ENCODE assay signal across 8 cellular contexts in the genomic region with DNA sequence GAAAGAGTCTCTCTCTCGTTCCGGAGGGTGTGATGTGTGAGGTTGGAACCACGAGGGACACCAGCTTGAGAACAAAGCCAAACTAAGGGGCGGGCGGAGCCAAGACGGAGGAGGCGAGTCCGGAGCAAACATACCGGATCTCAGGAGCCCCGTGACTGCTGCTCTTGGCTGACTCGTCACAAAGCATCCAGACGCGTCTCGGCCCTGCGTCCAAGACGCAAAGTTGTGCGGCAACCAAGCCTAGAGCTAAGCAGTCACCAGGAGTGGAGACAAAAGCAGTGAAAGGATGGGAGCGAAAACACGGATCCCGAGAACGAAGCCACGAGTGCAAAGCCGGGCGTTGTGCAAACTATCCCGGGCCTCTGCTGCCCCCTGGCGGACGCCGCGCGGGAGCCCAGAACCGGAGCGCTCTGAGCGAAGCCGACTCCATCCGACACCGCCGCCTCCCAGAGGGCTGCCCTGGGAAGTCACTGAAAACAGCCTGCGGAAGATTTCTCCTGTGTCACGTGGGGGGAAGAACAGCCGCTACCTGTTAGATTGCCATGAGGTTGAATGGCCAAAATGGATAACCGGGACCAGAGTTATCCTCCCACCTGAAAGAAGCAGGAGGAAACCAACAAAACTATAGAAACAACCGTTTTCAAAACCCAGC. TPM values are rescaled to one million over a fixed set of nuclear protein-coding genes. Genes with fewer than 3 reads are reported as not detected.
A peak's percentile ranks its signal among the peaks of the same experiment; 100 is the strongest.
DNase-seq lines count a peak whose midpoint lies in the region; ATAC-seq and TF ChIP-seq lines count a peak whose summit lies in the region.

No MANE protein-coding gene starts in this region.

- peak overlapping the region; percentile 35; the same call in 1 of the 2 replicates for H3K4me3 ChIP-seq in GM08714 (ENCODE audit: low read length)
- peak overlapping the region; percentile 44 to 51 for H3K4me3 ChIP-seq in right atrium auricular region
- peak overlapping the region; percentile 63 for H3K4me3 ChIP-seq in psoas muscle
- H3K4me3 ChIP-seq in urinary bladder (ENCODE audit: low read depth, low read length): peak overlapping the region; percentile 7

- ATAC-seq in HG02610 (IDR thresholded peaks at IDR 0.05; ENCODE audit: unreplicated experiment) (peak; percentile 83), T-helper 17 cell (peak; percentile 91), psoas muscle (peak; percentile 95 to 99 (median 98))

- peaks cover 77% of the 10 kb centered on the region for H3K27me3 Mint-ChIP-seq in T-helper 17 cell

- H3K4me1 ChIP-seq in right atrium auricular region (peaks cover 0 to 36% of the 10 kb centered on the region in 2 donors), psoas muscle (no peaks in the 10 kb centered on the region), urinary bladder (ENCODE audit: insufficient read depth) (no peaks in the 10 kb centered on the region)

- H3K27ac Mint-ChIP-seq in T-helper 17 cell: no peak overlapping the region

- peaks cover 18% of the 10 kb centered on the region for H3K4me1 Mint-ChIP-seq in T-helper 17 cell

- WGBS in psoas muscle, 3 donors: 1% methylated on average over 42 of the region's 42 CpGs
- under 1% methylated on average over 42 of the region's 42 CpGs for WGBS in urinary bladder

- H3K27me3 ChIP-seq in right atrium auricular region (no peaks in the 10 kb centered on the region), psoas muscle (ENCODE audit: insufficient read depth in 3 of 3, low read length in 2 of 3) (peaks cover 0 to 4% (median 2%) of the 10 kb centered on the region in 3 donors)

- H3K9me3 ChIP-seq in T-helper 17 cell (ENCODE audit: control insufficient read depth, low read length, poor library complexity, severe bottlenecking) (no peaks in the 10 kb centered on the region), right atrium auricular region (no peaks in the 10 kb centered on the region), psoas muscle (no peaks in the 10 kb centered on the region)

- intact Hi-C loops in psoas muscle (cut with DNase I): loop anchor here (1.0 to 5.0 kb wide), 4 partner anchors 480 to 1193 kb away; a partner anchor contains a TSS

- H3K36me3 ChIP-seq in right atrium auricular region (no peaks in the 10 kb centered on the region), psoas muscle (ENCODE audit: insufficient read depth in 1 of 2, low read depth in 1 of 2) (no peaks in the 10 kb centered on the region), urinary bladder (ENCODE audit: insufficient read depth) (no peaks in the 10 kb centered on the region)

- H3K36me3 Mint-ChIP-seq in T-helper 17 cell (ENCODE audit: low read depth): peaks cover 12% of the 10 kb centered on the region

- TF ChIP-seq CTCF in right atrium auricular region (IDR thresholded peaks at IDR 0.05) (peak; percentile 95 to 97), psoas muscle (IDR thresholded peaks at IDR 0.05) (peak; percentile 95)

- peak; percentile 49 for DNase-seq in NCI-H1092 (lab: John Stamatoyannopoulos, UW)
- peak; percentile 59 to 77 (median 73) for DNase-seq in T-helper 17 cell
- peak; percentile 94 for DNase-seq in right atrium auricular region (ENCODE audit: low spot score)
- peak; percentile 91 to 95 for DNase-seq in psoas muscle

- peak overlapping the region; percentile 88 for H3K4me3 Mint-ChIP-seq in T-helper 17 cell

- peak overlapping the region; percentile 1 for H3K27ac ChIP-seq in angular gyrus (ENCODE audit: low read depth, low read length)
- H3K27ac ChIP-seq in right atrium auricular region: peak overlapping the region; percentile 62 to 63
- H3K27ac ChIP-seq in psoas muscle: no peak overlapping the region
- H3K27ac ChIP-seq in urinary bladder (ENCODE audit: low read depth): no peak overlapping the region

RNA-seq across cellular contexts. Expression of a gene that starts 46.4 kb away (rescaled TPM):
- total RNA-seq in T-helper 17 cell: not detected
- under 1 TPM in 1 of 2 donors, not detected in 1; 0.15 TPM for total RNA-seq in right atrium auricular region
- total RNA-seq in psoas muscle: not detected
- not detected for polyA plus RNA-seq in psoas muscle
- not detected for total RNA-seq in urinary bladder
- not detected for polyA plus RNA-seq in urinary bladder

Comparison
In these comparisons a context has a peak if more than half of its experiments do, and no peak if none do; other contexts are left out.
1. H3K4me3 ChIP-seq: peak in every context shown above with its lines; median percentile 63 in psoas muscle; 48 in right atrium auricular region; 35 in GM08714; 7 in urinary bladder.
2. H3K27ac ChIP-seq: peak in angular gyrus (single experiment) and right atrium auricular region (2 of 2); none in psoas muscle (single experiment) and urinary bladder (single experiment).
3. Peak in every context shown above with its lines, with median percentiles within 50 percentile points of each other: ATAC-seq and DNase-seq.